In genomic region chr9:117706421-117707150, GRCh38 we compare ENCODE assay signal across 15 cellular contexts. TPM values are rescaled to one million over a fixed set of nuclear protein-coding genes. Genes with fewer than 3 reads are reported as not detected.
DNase-seq lines count a peak whose midpoint lies in the region; ATAC-seq and TF ChIP-seq lines count a peak whose summit lies in the region.
"Had no signal": no experiment of that assay in that cellular context is flagged by ENCODE, and none has a peak within 500 bp of the region (broad histone marks: within the 10 kb centered on the region; RNA-seq: fewer than 3 reads in every experiment).

No MANE protein-coding gene starts in this region.

- DNase-seq in DMS153 (lab: John Stamatoyannopoulos, UW) (peak; percentile 84), NCI-H2029 (lab: John Stamatoyannopoulos, UW) (peak; percentile 38), dorsolateral prefrontal cortex (no peak), NAMALWA (ENCODE audit: low spot score) (no peak), NCI-H226 (no peak)
- DNase-seq: activated CD8-positive, alpha-beta T cell treated with anti-CD3 and anti-CD28 coated beads, Interleukin-2, amount 10 ng/mL, durations not matched to agents 7 days and 5 days; activated naive CD8-positive, alpha-beta T cell treated with anti-CD3 and anti-CD28 coated beads, Interleukin-2, amount 10 ng/mL, durations not matched to agents 7 days and 5 days; CD8-positive, alpha-beta memory T cell; NCI-H524 treated with DMSO at 0.1 percent for 48 hours; T-helper 1 cell; trophoblast cell had no signal

- H3K27ac ChIP-seq in dorsolateral prefrontal cortex (peak overlapping the region in 35 of 59 donors; percentile 2 to 94 (median 51)), parathyroid adenoma (no peak overlapping the region)
- H3K27ac ChIP-seq: KMS-11 had no signal

- H3K27me3 ChIP-seq in dorsolateral prefrontal cortex (no peaks in the 10 kb centered on the region), parathyroid adenoma (ENCODE audit: control insufficient read depth, insufficient read depth, low read length) (no peaks in the 10 kb centered on the region)

- H3K79me2 ChIP-seq in parathyroid adenoma: no peaks in the 10 kb centered on the region

- ATAC-seq in HG02571 (IDR thresholded peaks at IDR 0.05; ENCODE audit: unreplicated experiment): no peak
- ATAC-seq in GM21360 (IDR thresholded peaks at IDR 0.05; ENCODE audit: unreplicated experiment): no peak
- ATAC-seq: activated CD8-positive, alpha-beta T cell treated with anti-CD3 and anti-CD28 coated beads, Interleukin-2, amount 10 ng/mL, durations not matched to agents 7 days and 5 days had no signal

- no peaks in the 10 kb centered on the region for H3K9me3 ChIP-seq in parathyroid adenoma (ENCODE audit: control insufficient read depth, low read length)

- peak overlapping the region; percentile 23 for H3K4me2 ChIP-seq in parathyroid adenoma (ENCODE audit: low read length)
- H3K4me2 ChIP-seq: KMS-11 had no signal

- H3K9ac ChIP-seq in parathyroid adenoma: no peak overlapping the region
- H3K9ac ChIP-seq: KMS-11 had no signal

- peak overlapping the region in 58 of 59 donors; percentile 20 to 71 (median 53) for H3K4me3 ChIP-seq in dorsolateral prefrontal cortex
- H3K4me3 ChIP-seq in parathyroid adenoma (ENCODE audit: low read depth, low read length): no peak overlapping the region

- TF ChIP-seq CTCF in dorsolateral prefrontal cortex (IDR thresholded peaks at IDR 0.05 in 54 of 56, conservative IDR thresholded peaks at IDR 0.05 in 2 of 56; ENCODE audit: low read depth in 1 of 56, partially characterized antibody in 56 of 56) (no peak), parathyroid adenoma (IDR thresholded peaks at IDR 0.05) (no peak)

- intact Hi-C loops in dorsolateral prefrontal cortex (cut with DNase I): no loop called here

- H2AFZ ChIP-seq in parathyroid adenoma: no peak overlapping the region

- no peaks in the 10 kb centered on the region for H3K36me3 ChIP-seq in parathyroid adenoma (ENCODE audit: control insufficient read depth, insufficient read depth, low read length)

- no peaks in the 10 kb centered on the region for H3K4me1 ChIP-seq in parathyroid adenoma

RNA-seq across cellular contexts. Expression of gene TLR4, which starts 2.4 kb away (rescaled TPM):
- total RNA-seq in dorsolateral prefrontal cortex: 10 to 100 TPM in 119 of 120 experiments, 1 to 10 TPM in 1; 8.4 to 73.4 (median 26.8) TPM

Comparison
In these comparisons a context has a peak if more than half of its experiments do, and no peak if none do; other contexts are left out.
1. DNase-seq: peak in DMS153 (single experiment) and NCI-H2029 (single experiment); none in dorsolateral prefrontal cortex (0 of 10), NAMALWA (single experiment) and NCI-H226 (single experiment).